Comparison of ENCODE assay signal across 1 cellular context in genomic region chr12:7090222-7090998, GRCh38.
TF ChIP-seq lines count a peak whose summit lies in the region.

No MANE protein-coding gene starts in this region.

TF ChIP-seq in A549, 52 proteins besides CTCF, POLR2A, EP300 and RAD21 (continued from another document):
- no peak for TF ChIP-seq ATOH8 (CRISPR knock-in tag; IDR thresholded peaks at IDR 0.05; ENCODE audit: low read depth)
